In the genomic region with DNA sequence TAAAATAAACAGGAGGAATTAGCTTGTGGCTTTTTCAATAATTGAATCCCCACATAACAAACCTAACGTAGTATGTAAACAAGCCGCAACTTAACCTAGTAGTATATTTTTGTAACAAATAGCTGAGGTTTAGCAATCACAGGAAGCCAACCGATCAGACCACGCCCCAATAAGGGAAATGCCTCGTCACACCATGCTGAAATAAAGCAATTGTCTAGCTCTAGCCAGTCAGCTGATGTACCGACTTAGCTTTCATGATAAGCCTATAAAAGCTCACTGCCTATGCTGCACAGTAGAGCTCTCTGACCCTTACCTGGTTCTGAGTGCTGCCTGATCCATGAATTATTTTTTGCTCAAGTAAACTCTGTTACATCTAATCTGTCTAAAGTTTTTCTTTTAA, we compare ENCODE assay signal across 20 cellular contexts.
"Had no signal": no experiment of that assay in that cellular context is flagged by ENCODE, and none has a peak within 500 bp of the region (broad histone marks: within the 10 kb centered on the region; RNA-seq: fewer than 3 reads in every experiment).

No MANE protein-coding gene starts in this region.

- H3K4me1 Mint-ChIP-seq: activated CD4-positive, alpha-beta T cell treated with anti-CD3 and anti-CD28 coated beads for 36 hours; activated naive CD8-positive, alpha-beta T cell treated with anti-CD3 and anti-CD28 coated beads, Interleukin-2, amount 50 U/mL, for 24 hours; immature natural killer cell; memory B cell; neural crest cell; WTC11 had no signal

- H3K27ac ChIP-seq: gastroesophageal sphincter, heart right ventricle, psoas muscle, vagina had no signal

- H3K9me3 Mint-ChIP-seq: brain; stimulated activated naive CD8-positive, alpha-beta T cell treated with anti-CD3 and anti-CD28 coated beads, Interleukin-15, Interleukin-2, amounts not matched to agents 100 ng/mL and 50 ng/mL, for 24 hours; WTC11 had no signal

- H3K4me1 ChIP-seq: gastroesophageal sphincter, heart right ventricle, psoas muscle, vagina had no signal

- H3K4me3 Mint-ChIP-seq: activated CD4-positive, alpha-beta T cell treated with anti-CD3 and anti-CD28 coated beads for 36 hours; activated naive CD4-positive, alpha-beta T cell treated with anti-CD3 and anti-CD28 coated beads for 36 hours; activated naive CD8-positive, alpha-beta T cell treated with anti-CD3 and anti-CD28 coated beads, Interleukin-2, amount 50 U/mL, for 24 hours; brain; immature natural killer cell; memory B cell; neural crest cell; stimulated activated naive CD8-positive, alpha-beta T cell treated with anti-CD3 and anti-CD28 coated beads, Interleukin-15, Interleukin-2, amounts not matched to agents 100 ng/mL and 50 ng/mL, for 24 hours; T-helper 2 cell treated with Interferon-gamma antibody and Interleukin-4, amounts not matched to agents 5 μg/mL and 100 μg/mL, for 36 hours; WTC11 had no signal

- H3K9me3 ChIP-seq: gastroesophageal sphincter, heart right ventricle, psoas muscle, vagina had no signal

- DNase-seq: activated CD4-positive, alpha-beta T cell treated with anti-CD3 and anti-CD28 coated beads for 36 hours; activated CD4-positive, alpha-beta T cell treated with anti-CD3 and anti-CD28 coated beads, Interleukin-2, amount 50 U/mL, for 48 hours; activated naive CD4-positive, alpha-beta T cell treated with anti-CD3 and anti-CD28 coated beads for 36 hours; activated naive CD8-positive, alpha-beta T cell treated with anti-CD3 and anti-CD28 coated beads, Interleukin-2, amount 50 U/mL, for 24 hours; anterior cingulate cortex; caudate nucleus; heart right ventricle; immature natural killer cell; left ventricle myocardium superior; psoas muscle; right cardiac atrium; trophoblast cell had no signal

- H3K36me3 Mint-ChIP-seq: brain, immature natural killer cell, memory B cell, WTC11 had no signal

- ATAC-seq: activated CD4-positive, alpha-beta T cell treated with anti-CD3 and anti-CD28 coated beads for 36 hours; activated naive CD8-positive, alpha-beta T cell treated with anti-CD3 and anti-CD28 coated beads, Interleukin-2, amount 50 U/mL, for 24 hours; gastroesophageal sphincter; heart right ventricle; left ventricle myocardium superior; psoas muscle; right cardiac atrium; WTC11 had no signal

- H3K36me3 ChIP-seq: gastroesophageal sphincter, heart right ventricle, vagina had no signal

- H3K27me3 ChIP-seq: gastroesophageal sphincter, heart right ventricle, vagina had no signal

- H3K4me3 ChIP-seq: gastroesophageal sphincter, heart right ventricle, psoas muscle, vagina had no signal

- H3K27ac Mint-ChIP-seq: activated CD4-positive, alpha-beta T cell treated with anti-CD3 and anti-CD28 coated beads for 36 hours; activated naive CD4-positive, alpha-beta T cell treated with anti-CD3 and anti-CD28 coated beads for 36 hours; activated naive CD8-positive, alpha-beta T cell treated with anti-CD3 and anti-CD28 coated beads, Interleukin-2, amount 50 U/mL, for 24 hours; brain; immature natural killer cell; memory B cell; stimulated activated naive CD8-positive, alpha-beta T cell treated with anti-CD3 and anti-CD28 coated beads, Interleukin-15, Interleukin-2, amounts not matched to agents 100 ng/mL and 50 ng/mL, for 24 hours; T-helper 2 cell treated with Interferon-gamma antibody and Interleukin-4, amounts not matched to agents 5 μg/mL and 100 μg/mL, for 36 hours; WTC11 had no signal

- H3K27me3 Mint-ChIP-seq: activated CD4-positive, alpha-beta T cell treated with anti-CD3 and anti-CD28 coated beads for 36 hours; activated naive CD8-positive, alpha-beta T cell treated with anti-CD3 and anti-CD28 coated beads, Interleukin-2, amount 50 U/mL, for 24 hours; brain; memory B cell; stimulated activated naive CD8-positive, alpha-beta T cell treated with anti-CD3 and anti-CD28 coated beads, Interleukin-15, Interleukin-2, amounts not matched to agents 100 ng/mL and 50 ng/mL, for 24 hours had no signal
